ENCODE assay signal across 10 cellular contexts in the genomic region with DNA sequence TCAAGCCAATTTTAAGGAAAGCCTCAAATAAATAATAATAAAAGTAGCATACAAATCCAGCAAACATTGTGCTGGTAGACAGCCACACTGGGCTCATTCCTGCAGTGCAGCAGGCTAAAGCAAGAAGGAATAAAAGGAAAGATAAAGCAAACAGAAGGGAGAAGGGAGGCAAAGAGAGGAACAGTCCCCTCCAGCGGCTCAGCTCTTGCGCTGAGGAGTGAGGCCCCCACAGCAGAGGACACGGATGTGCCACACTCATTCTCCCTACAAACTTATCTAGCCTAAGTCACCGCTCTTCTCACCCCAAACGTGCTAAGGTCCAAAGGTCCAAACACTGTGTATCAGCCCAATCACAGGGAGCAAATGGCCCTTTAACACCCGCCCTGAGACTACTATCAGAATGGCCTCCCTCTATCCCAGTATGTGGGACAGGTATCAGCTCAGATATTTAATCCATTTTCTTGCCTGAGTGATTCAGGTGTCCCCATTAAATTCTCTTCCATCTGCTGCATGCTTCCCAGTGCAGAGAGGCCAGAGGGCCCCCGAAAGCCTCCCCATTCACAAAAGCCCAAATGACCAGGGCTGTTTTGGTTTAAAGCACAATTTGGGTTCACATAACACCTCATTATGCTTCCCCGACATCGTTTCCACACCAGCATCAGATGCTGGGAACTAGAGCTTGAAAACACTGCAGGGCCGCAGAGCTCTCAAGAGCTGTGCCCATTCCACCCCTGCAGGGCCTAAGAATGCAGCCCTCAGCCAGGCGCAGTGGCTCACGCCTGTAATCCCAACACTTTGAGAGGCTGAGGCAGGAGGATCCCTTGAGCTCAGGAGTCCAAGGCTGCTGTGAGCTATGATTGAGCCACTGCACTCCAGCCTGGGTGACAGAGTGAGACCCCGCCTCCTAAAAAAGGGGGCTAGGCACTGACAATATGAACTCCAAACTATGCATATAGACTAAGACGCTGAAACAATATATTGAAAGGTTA. TPM values are rescaled to one million over a fixed set of nuclear protein-coding genes. Genes with fewer than 3 reads are reported as not detected.
A peak's percentile ranks its signal among the peaks of the same experiment; 100 is the strongest.
DNase-seq lines count a peak whose midpoint lies in the region; ATAC-seq and FAIRE-seq lines count a peak whose summit lies in the region.
"Had no signal": no experiment of that assay in that cellular context is flagged by ENCODE, and none has a peak within 500 bp of the region (broad histone marks: within the 10 kb centered on the region; RNA-seq: fewer than 3 reads in every experiment).

No MANE protein-coding gene starts in this region.

- H2AFZ ChIP-seq in GM23248, result no peak overlapping the region

- H3K9ac ChIP-seq in GM23248, result no peak overlapping the region

- H3K36me3 ChIP-seq in GM23248 (ENCODE audit: low read depth), result no peaks in the 10 kb centered on the region
- no peaks in the 10 kb centered on the region for H3K36me3 ChIP-seq in small intestine (ENCODE audit: control insufficient read depth in 2 of 2, insufficient read depth in 2 of 2, low read length in 2 of 2)

- H3K9me3 ChIP-seq in GM23248 (ENCODE audit: low read depth) (no peaks in the 10 kb centered on the region), small intestine (ENCODE audit: control insufficient read depth, low read depth) (no peaks in the 10 kb centered on the region)

- WGBS in GM23248 (ENCODE audit: low coverage in 1 of 2, low lambda C conversion rate in 2 of 2, missing lambda C conversion rate in 2 of 2), 2 experiments, result 71 to 77% methylated on average over 14 of the region's 14 CpGs
- WGBS in small intestine, 3 donors, result 31 to 68% (median 50%) methylated on average over 14 of the region's 14 CpGs

- ATAC-seq in activated CD8-positive, alpha-beta T cell treated with anti-CD3 and anti-CD28 coated beads, Interleukin-2, amount 10 ng/mL, durations not matched to agents 7 days and 5 days, result no peak
- ATAC-seq in GM21786 (IDR thresholded peaks at IDR 0.05; ENCODE audit: unreplicated experiment) (no peak), GM19324 (IDR thresholded peaks at IDR 0.05; ENCODE audit: low FRiP score, unreplicated experiment) (no peak)

- POLR2A ChIA-PET in activated CD8-positive, alpha-beta T cell treated with anti-CD3 and anti-CD28 coated beads, Interleukin-2, amount 10 ng/mL, durations not matched to agents 7 days and 5 days (lab: Charles Lee), result interaction anchor here (0.7 to 13.1 kb wide), 4 partner anchors 14 to 189 kb away, joined by 3 to 194 read pairs (median 3); a partner anchor contains a TSS

- H3K27ac ChIP-seq in GM23248 (peak overlapping the region; percentile 24), small intestine (ENCODE audit: low read depth in 1 of 2, low read length in 1 of 2) (peak overlapping the region; percentile 74 to 87)

- H3K9me3 Mint-ChIP-seq in activated CD8-positive, alpha-beta T cell treated with anti-CD3 and anti-CD28 coated beads, Interleukin-2, amount 10 ng/mL, durations not matched to agents 7 days and 5 days (ENCODE audit: insufficient read depth), result no peaks in the 10 kb centered on the region
- H3K9me3 Mint-ChIP-seq in immature natural killer cell, result no peaks in the 10 kb centered on the region

- no peaks in the 10 kb centered on the region for H3K9me2 ChIP-seq in GM23248 (ENCODE audit: insufficient read depth)

- H3K36me3 Mint-ChIP-seq in activated CD8-positive, alpha-beta T cell treated with anti-CD3 and anti-CD28 coated beads, Interleukin-2, amount 10 ng/mL, durations not matched to agents 7 days and 5 days (ENCODE audit: low read depth), result peaks cover 63% of the 10 kb centered on the region
- H3K36me3 Mint-ChIP-seq in immature natural killer cell, result peaks cover 0 to 10% (median 9%) of the 10 kb centered on the region in 3 donors

- H3K79me2 ChIP-seq in GM23248 (ENCODE audit: insufficient read depth), result peaks cover 100% of the 10 kb centered on the region

- no peak overlapping the region for H3K4me3 Mint-ChIP-seq in activated CD8-positive, alpha-beta T cell treated with anti-CD3 and anti-CD28 coated beads, Interleukin-2, amount 10 ng/mL, durations not matched to agents 7 days and 5 days
- H3K4me3 Mint-ChIP-seq in immature natural killer cell, result peak overlapping the region; percentile 63 to 80 (median 69)

- H3K4me2 ChIP-seq in GM23248 (ENCODE audit: unreplicated experiment), result no peak overlapping the region

- H3K4me1 ChIP-seq in GM23248 (ENCODE audit: insufficient read depth) (peaks cover 45% of the 10 kb centered on the region), small intestine (ENCODE audit: control insufficient read depth in 2 of 2, insufficient read depth in 1 of 2, low read depth in 1 of 2, low read length in 1 of 2) (peaks cover 24 to 44% of the 10 kb centered on the region in 2 donors)

- no peaks in the 10 kb centered on the region for H3K27me3 Mint-ChIP-seq in activated CD8-positive, alpha-beta T cell treated with anti-CD3 and anti-CD28 coated beads, Interleukin-2, amount 10 ng/mL, durations not matched to agents 7 days and 5 days (ENCODE audit: low read depth)
- H3K27me3 Mint-ChIP-seq in immature natural killer cell (ENCODE audit: low read depth in 3 of 3), result no peaks in the 10 kb centered on the region

- in situ Hi-C loops in GM23248 (cut with MboI), result no loop called here

- peaks cover 50% of the 10 kb centered on the region for H3F3A ChIP-seq in GM23248 (ENCODE audit: insufficient read depth)

- CTCF ChIA-PET in activated CD8-positive, alpha-beta T cell treated with anti-CD3 and anti-CD28 coated beads, Interleukin-2, amount 10 ng/mL, durations not matched to agents 7 days and 5 days (lab: Charles Lee), result interaction anchor here (1.0 to 1.9 kb wide), 5 partner anchors 9 to 114 kb away, joined by 3 to 8 read pairs (median 5); no protein-coding TSS in a partner anchor

- FAIRE-seq in small intestine (lab: Jason Lieb, UNC), result no peak

- H4K20me1 ChIP-seq in GM23248 (ENCODE audit: insufficient read depth), result peaks cover 38% of the 10 kb centered on the region; the same call in 1 of the 2 replicates

- H3K4me1 Mint-ChIP-seq in activated CD8-positive, alpha-beta T cell treated with anti-CD3 and anti-CD28 coated beads, Interleukin-2, amount 10 ng/mL, durations not matched to agents 7 days and 5 days (ENCODE audit: low read depth), result peaks cover 94% of the 10 kb centered on the region
- H3K4me1 Mint-ChIP-seq in immature natural killer cell, result peaks cover 92 to 98% of the 10 kb centered on the region in 2 donors

- H3K4me3 ChIP-seq in GM23248 (no peak overlapping the region), small intestine (ENCODE audit: low read depth in 1 of 2, low read length in 2 of 2) (no peak overlapping the region)

- DNase-seq in GM23248 (no peak), immature natural killer cell (no peak), small intestine (peak; percentile 96), hippocampal formation (lab: John Stamatoyannopoulos, UW) (no peak)
- DNase-seq in activated CD8-positive, alpha-beta T cell treated with anti-CD3 and anti-CD28 coated beads, Interleukin-2, amount 10 ng/mL, durations not matched to agents 7 days and 5 days, result no peak
- DNase-seq: islet precursor cell, KG1, retina had no signal

- peak overlapping the region; percentile 83 for H3K27ac Mint-ChIP-seq in activated CD8-positive, alpha-beta T cell treated with anti-CD3 and anti-CD28 coated beads, Interleukin-2, amount 10 ng/mL, durations not matched to agents 7 days and 5 days
- peak overlapping the region; percentile 88 to 94 (median 90) for H3K27ac Mint-ChIP-seq in immature natural killer cell

- H3K27me3 ChIP-seq in GM23248 (replicated peaks; ENCODE audit: insufficient read depth) (no peaks in the 10 kb centered on the region), small intestine (ENCODE audit: control insufficient read depth in 2 of 2, insufficient read depth in 2 of 2, low read length in 2 of 2) (no peaks in the 10 kb centered on the region)

RNA-seq across cellular contexts. Expression of a gene that starts 17.8 kb away (rescaled TPM):
- 188 and 229 TPM in 2 replicates for total RNA-seq in GM23248 (2014; rRNA removed; shearing (Covaris generic))
- polyA plus RNA-seq in GM23248 (2016; fragmentation: Nextera tagmentation; extraction: Ambion mirVana), result 494 and 506 TPM in 2 replicates
- total RNA-seq in activated CD8-positive, alpha-beta T cell treated with anti-CD3 and anti-CD28 coated beads, Interleukin-2, amount 10 ng/mL, durations not matched to agents 7 days and 5 days, result 100 to 1,000 TPM; 492 to 518 TPM
- polyA plus RNA-seq in immature natural killer cell, result 100 to 1,000 TPM; 447 to 644 (median 455) TPM
- polyA plus RNA-seq in small intestine, result 100 to 1,000 TPM; 262 to 292 (median 289) TPM
